15 cellular contexts compared by ENCODE assay signal in the genomic region with DNA sequence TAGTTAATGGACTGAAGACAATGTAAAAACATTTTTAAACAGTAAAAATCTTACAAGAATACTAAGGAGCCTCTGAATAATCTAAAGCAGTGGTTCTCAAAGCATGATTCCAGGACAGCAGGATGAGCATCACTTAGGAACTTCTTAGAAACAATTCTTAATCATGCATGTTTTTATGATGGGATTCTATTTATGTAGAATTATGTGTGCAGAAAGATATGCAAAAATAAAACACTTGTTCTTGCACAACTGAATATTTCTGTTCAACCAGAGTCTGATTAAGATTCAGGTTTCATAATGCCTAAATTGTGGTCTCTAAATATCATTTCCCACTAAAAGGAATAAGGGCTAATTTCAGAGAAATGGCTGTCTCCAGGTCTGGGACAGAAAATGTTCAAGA.
"Had no signal": no experiment of that assay in that cellular context is flagged by ENCODE, and none has a peak within 500 bp of the region (broad histone marks: within the 10 kb centered on the region; RNA-seq: fewer than 3 reads in every experiment).

No MANE protein-coding gene starts in this region.

- H3K4me2 ChIP-seq: hepatocyte had no signal

- H2AFZ ChIP-seq: hepatocyte had no signal

- H3K79me2 ChIP-seq: hepatocyte had no signal

- H3K4me3 ChIP-seq: esophagus squamous epithelium, hepatocyte, ovary, stomach had no signal

- H3K36me3 ChIP-seq: ovary had no signal

- H3K27me3 ChIP-seq: esophagus squamous epithelium, hepatocyte, ovary, stomach had no signal

- H3K4me1 ChIP-seq: esophagus squamous epithelium, stomach had no signal

- H3K9me3 ChIP-seq: esophagus squamous epithelium, ovary, stomach had no signal

- H3K27ac ChIP-seq: esophagus squamous epithelium, hepatocyte, ovary, stomach, VCaP had no signal

- FAIRE-seq: endothelial cell of umbilical vein, keratinocyte had no signal

- ATAC-seq: activated T-cell treated with anti-CD3 and anti-CD28 coated beads, Interleukin-2, amount 50 U/mL, for 4 hours; left lobe of liver; sciatic nerve had no signal

- DNase-seq: activated CD4-positive, alpha-beta T cell treated with anti-CD3 and anti-CD28 coated beads, Interleukin-2, amount 50 U/mL, for 48 hours; activated effector memory CD4-positive, alpha-beta T cell treated with anti-CD3 and anti-CD28 coated beads, Interleukin-2, amount 50 U/mL, for 16 hours; activated T-cell treated with anti-CD3 and anti-CD28 coated beads, Interleukin-2, amount 50 U/mL, for 4 hours; amygdala; effector CD8-positive, alpha-beta T cell; esophagus squamous epithelium; ovary; stimulated activated CD4-positive, alpha-beta T cell treated with anti-CD3 and anti-CD28 coated beads, Interleukin-1b, Interleukin-23, amount 100 ng/mL, for 48 hours; stomach had no signal
